9 cellular contexts compared by ENCODE assay signal in the genomic region with DNA sequence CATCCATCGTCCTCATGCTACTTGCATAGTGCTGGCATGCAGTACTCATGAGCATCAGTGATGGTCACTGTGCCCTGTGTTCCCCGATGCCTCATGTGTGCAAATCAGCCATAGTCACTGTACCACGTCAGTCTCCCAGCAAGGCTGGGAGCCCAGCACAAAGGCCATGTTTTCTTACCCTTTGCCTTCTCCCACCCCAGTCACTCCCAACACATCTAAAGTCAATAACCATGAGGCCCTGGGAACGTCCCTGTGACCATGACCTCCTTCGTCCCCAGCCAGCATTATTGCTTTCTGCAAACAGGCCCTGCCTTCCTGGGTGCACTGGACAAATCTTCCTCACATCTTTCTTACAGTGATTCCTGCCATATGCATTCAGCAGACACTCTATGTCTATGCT.
"Had no signal": no experiment of that assay in that cellular context is flagged by ENCODE, and none has a peak within 500 bp of the region (broad histone marks: within the 10 kb centered on the region; RNA-seq: fewer than 3 reads in every experiment).

No MANE protein-coding gene starts in this region.

- H3K4me3 Mint-ChIP-seq: GM23338, H9 had no signal

- H3K4me2 ChIP-seq: GM23338 had no signal

- H3K27ac Mint-ChIP-seq: GM23338, H9 had no signal

- ATAC-seq: GM23338, K562 had no signal

- H3K4me3 ChIP-seq: GM23338, K562 had no signal

- H3K27ac ChIP-seq: HL-60 had no signal

- FAIRE-seq: H1, H54, K562 had no signal

- DNase-seq: H9, HCEC 1CT, IMR-90, KG1 had no signal

- H3K9me3 Mint-ChIP-seq: GM23338, H9 had no signal

- H2AFZ ChIP-seq: GM23338 had no signal
